ENCODE assay signal across 19 cellular contexts in genomic region chr14:84108746-84109457, GRCh38.
A peak's percentile ranks its signal among the peaks of the same experiment; 100 is the strongest.
DNase-seq lines count a peak whose midpoint lies in the region; ATAC-seq and TF ChIP-seq lines count a peak whose summit lies in the region.
"Had no signal": no experiment of that assay in that cellular context is flagged by ENCODE, and none has a peak within 500 bp of the region (broad histone marks: within the 10 kb centered on the region; RNA-seq: fewer than 3 reads in every experiment).

No MANE protein-coding gene starts in this region.

- H3K27me3 ChIP-seq in neural progenitor cell = no peaks in the 10 kb centered on the region
- H3K27me3 ChIP-seq: BLaER1 had no signal

- no peaks in the 10 kb centered on the region for H3K4me1 ChIP-seq in neural progenitor cell
- H3K4me1 ChIP-seq: BLaER1 had no signal

- H4K20me1 ChIP-seq in neural progenitor cell (ENCODE audit: low read depth) = no peaks in the 10 kb centered on the region
- H4K20me1 ChIP-seq: BLaER1 had no signal

- no peak overlapping the region for H3K27ac ChIP-seq in neural progenitor cell
- H3K27ac ChIP-seq: BLaER1, KMS-11 had no signal

- no peaks in the 10 kb centered on the region for H3K36me3 Mint-ChIP-seq in activated CD8-positive, alpha-beta T cell treated with anti-CD3 and anti-CD28 coated beads for 36 hours (ENCODE audit: low read depth)
- no peaks in the 10 kb centered on the region for H3K36me3 Mint-ChIP-seq in activated CD8-positive, alpha-beta T cell treated with anti-CD3 and anti-CD28 coated beads, Interleukin-2, amount 10 ng/mL, durations not matched to agents 7 days and 5 days (ENCODE audit: low read depth)
- H3K36me3 Mint-ChIP-seq in neural progenitor cell = no peaks in the 10 kb centered on the region
- H3K36me3 Mint-ChIP-seq: CD8-positive, alpha-beta T cell had no signal

- TF ChIP-seq CTCF in activated CD8-positive, alpha-beta T cell treated with anti-CD3 and anti-CD28 coated beads for 36 hours (IDR thresholded peaks at IDR 0.05) = no peak
- TF ChIP-seq CTCF in neural progenitor cell (IDR thresholded peaks at IDR 0.05) = no peak

- no peaks in the 10 kb centered on the region for H3K9me3 ChIP-seq in neural progenitor cell (ENCODE audit: low read depth)

- no peaks in the 10 kb centered on the region for H3F3A ChIP-seq in neural progenitor cell (ENCODE audit: low read depth)

- no peak for DNase-seq in activated CD8-positive, alpha-beta T cell treated with anti-CD3 and anti-CD28 coated beads for 36 hours
- no peak for DNase-seq in activated CD8-positive, alpha-beta T cell treated with anti-CD3 and anti-CD28 coated beads, Interleukin-2, amount 10 ng/mL, durations not matched to agents 7 days and 5 days
- DNase-seq in MV-4-11 (lab: John Stamatoyannopoulos, UW) (peak; percentile 73), SIG-M5 (lab: John Stamatoyannopoulos, UW) (peak; percentile 12), neural progenitor cell (ENCODE audit: low spot score) (no peak), AG08395 (ENCODE audit: low spot score) (no peak), NCI-H2107 (lab: John Stamatoyannopoulos, UW) (no peak)
- DNase-seq in stimulated activated CD4-positive, alpha-beta T cell treated with anti-CD3 and anti-CD28 coated beads, Interleukin-15, amount 100 ng/mL, for 24 hours = no peak
- DNase-seq: 8988T; CD8-positive, alpha-beta T cell; DMS79; GOT3; NCI-H187 treated with DMSO at 0.1 percent for 48 hours; NCI-H2171 treated with DMSO at 0.1 percent for 48 hours; NCI-H510A treated with DMSO at 0.1 percent for 48 hours; NCI-H82; SHP77 had no signal

- H3K9me3 Mint-ChIP-seq in activated CD8-positive, alpha-beta T cell treated with anti-CD3 and anti-CD28 coated beads for 36 hours = peaks cover 14% of the 10 kb centered on the region
- peaks cover 19% of the 10 kb centered on the region for H3K9me3 Mint-ChIP-seq in activated CD8-positive, alpha-beta T cell treated with anti-CD3 and anti-CD28 coated beads, Interleukin-2, amount 10 ng/mL, durations not matched to agents 7 days and 5 days (ENCODE audit: insufficient read depth)
- H3K9me3 Mint-ChIP-seq in neural progenitor cell = peaks cover 4% of the 10 kb centered on the region

- H3K36me3 ChIP-seq in neural progenitor cell = no peaks in the 10 kb centered on the region
- H3K36me3 ChIP-seq: BLaER1 had no signal

- H3K4me1 Mint-ChIP-seq in activated CD8-positive, alpha-beta T cell treated with anti-CD3 and anti-CD28 coated beads for 36 hours (ENCODE audit: low read depth) = peaks cover 2% of the 10 kb centered on the region
- no peaks in the 10 kb centered on the region for H3K4me1 Mint-ChIP-seq in activated CD8-positive, alpha-beta T cell treated with anti-CD3 and anti-CD28 coated beads, Interleukin-2, amount 10 ng/mL, durations not matched to agents 7 days and 5 days (ENCODE audit: low read depth)
- peaks cover 2% of the 10 kb centered on the region for H3K4me1 Mint-ChIP-seq in neural progenitor cell

- no peak overlapping the region for H3K9ac ChIP-seq in neural progenitor cell
- H3K9ac ChIP-seq: BLaER1, KMS-11 had no signal

- peak overlapping the region; percentile 22 for H2AFZ ChIP-seq in neural progenitor cell (replicated peaks)

- no peaks in the 10 kb centered on the region for H3K27me3 Mint-ChIP-seq in activated CD8-positive, alpha-beta T cell treated with anti-CD3 and anti-CD28 coated beads for 36 hours
- H3K27me3 Mint-ChIP-seq in activated CD8-positive, alpha-beta T cell treated with anti-CD3 and anti-CD28 coated beads, Interleukin-2, amount 10 ng/mL, durations not matched to agents 7 days and 5 days (ENCODE audit: low read depth) = no peaks in the 10 kb centered on the region
- peaks cover 3% of the 10 kb centered on the region for H3K27me3 Mint-ChIP-seq in neural progenitor cell (ENCODE audit: insufficient read depth, low read depth)

- H3K4me3 ChIP-seq in neural progenitor cell = no peak overlapping the region
- H3K4me3 ChIP-seq: BLaER1 had no signal

- H3K4me3 Mint-ChIP-seq in activated CD8-positive, alpha-beta T cell treated with anti-CD3 and anti-CD28 coated beads for 36 hours = no peak overlapping the region
- H3K4me3 Mint-ChIP-seq in activated CD8-positive, alpha-beta T cell treated with anti-CD3 and anti-CD28 coated beads, Interleukin-2, amount 10 ng/mL, durations not matched to agents 7 days and 5 days = no peak overlapping the region
- no peak overlapping the region for H3K4me3 Mint-ChIP-seq in neural progenitor cell
- H3K4me3 Mint-ChIP-seq: CD8-positive, alpha-beta T cell had no signal

- CTCF ChIA-PET in activated CD8-positive, alpha-beta T cell treated with anti-CD3 and anti-CD28 coated beads for 36 hours (lab: Charles Lee) = no interaction called here
- CTCF ChIA-PET in activated CD8-positive, alpha-beta T cell treated with anti-CD3 and anti-CD28 coated beads, Interleukin-2, amount 10 ng/mL, durations not matched to agents 7 days and 5 days (lab: Charles Lee) = no interaction called here

- POLR2A ChIA-PET in activated CD8-positive, alpha-beta T cell treated with anti-CD3 and anti-CD28 coated beads for 36 hours (lab: Charles Lee) = no interaction called here
- POLR2A ChIA-PET in activated CD8-positive, alpha-beta T cell treated with anti-CD3 and anti-CD28 coated beads, Interleukin-2, amount 10 ng/mL, durations not matched to agents 7 days and 5 days (lab: Charles Lee) = no interaction called here

- H3K79me2 ChIP-seq in neural progenitor cell (ENCODE audit: low read depth) = no peaks in the 10 kb centered on the region

- intact Hi-C loops in activated CD8-positive, alpha-beta T cell treated with anti-CD3 and anti-CD28 coated beads for 36 hours (cut with micrococcal nuclease) = no loop called here

- no peak overlapping the region for H3K4me2 ChIP-seq in neural progenitor cell
- H3K4me2 ChIP-seq: BLaER1, KMS-11 had no signal

- ATAC-seq in activated CD8-positive, alpha-beta T cell treated with anti-CD3 and anti-CD28 coated beads for 36 hours = peak; percentile 47
- ATAC-seq in activated CD8-positive, alpha-beta T cell treated with anti-CD3 and anti-CD28 coated beads, Interleukin-2, amount 10 ng/mL, durations not matched to agents 7 days and 5 days = no peak
- ATAC-seq: CD8-positive, alpha-beta T cell had no signal

- no peak overlapping the region for H3K27ac Mint-ChIP-seq in activated CD8-positive, alpha-beta T cell treated with anti-CD3 and anti-CD28 coated beads for 36 hours
- no peak overlapping the region for H3K27ac Mint-ChIP-seq in activated CD8-positive, alpha-beta T cell treated with anti-CD3 and anti-CD28 coated beads, Interleukin-2, amount 10 ng/mL, durations not matched to agents 7 days and 5 days
- H3K27ac Mint-ChIP-seq in neural progenitor cell = no peak overlapping the region
- H3K27ac Mint-ChIP-seq: CD8-positive, alpha-beta T cell had no signal

Comparison
In these comparisons a context has a peak if more than half of its experiments do, and no peak if none do; other contexts are left out.
1. DNase-seq: peak in MV-4-11 (single experiment) and SIG-M5 (single experiment); none in activated CD8-positive, alpha-beta T cell treated with anti-CD3 and anti-CD28 coated beads for 36 hours (single experiment), activated CD8-positive, alpha-beta T cell treated with anti-CD3 and anti-CD28 coated beads, Interleukin-2, amount 10 ng/mL, durations not matched to agents 7 days and 5 days (single experiment), neural progenitor cell (single experiment), stimulated activated CD4-positive, alpha-beta T cell treated with anti-CD3 and anti-CD28 coated beads, Interleukin-15, amount 100 ng/mL, for 24 hours (single experiment), AG08395 (single experiment) and NCI-H2107 (single experiment).